28 cellular contexts compared by ENCODE assay signal in genomic region chr11:400241-400729, GRCh38. TPM values are rescaled to one million over a fixed set of nuclear protein-coding genes. Genes with fewer than 3 reads are reported as not detected.
"Had no signal": no experiment of that assay in that cellular context is flagged by ENCODE, and none has a peak within 500 bp of the region (broad histone marks: within the 10 kb centered on the region; RNA-seq: fewer than 3 reads in every experiment).

No MANE protein-coding gene starts in this region.

- H3K27me3 ChIP-seq: foreskin keratinocyte had no signal

- H3K4me1 Mint-ChIP-seq: endodermal cell had no signal

- H3K27ac Mint-ChIP-seq: endodermal cell; stimulated activated naive CD8-positive, alpha-beta T cell treated with anti-CD3 and anti-CD28 coated beads, Interleukin-15, Interleukin-2, amounts not matched to agents 100 ng/mL and 50 ng/mL, for 24 hours had no signal

- H3K4me3 ChIP-seq: dorsolateral prefrontal cortex, suprapubic skin, transverse colon, uterus had no signal

- H3K27ac ChIP-seq: brain microvascular endothelial cell, dorsolateral prefrontal cortex, epithelial cell of prostate, foreskin keratinocyte, suprapubic skin, transverse colon, uterus, VCaP had no signal

- H3K36me3 ChIP-seq: brain microvascular endothelial cell, transverse colon, uterus had no signal

- H3K27me3 Mint-ChIP-seq: stimulated activated naive CD8-positive, alpha-beta T cell treated with anti-CD3 and anti-CD28 coated beads, Interleukin-15, Interleukin-2, amounts not matched to agents 100 ng/mL and 50 ng/mL, for 24 hours had no signal

- FAIRE-seq: colon had no signal

- H3K9me3 Mint-ChIP-seq: stimulated activated naive CD8-positive, alpha-beta T cell treated with anti-CD3 and anti-CD28 coated beads, Interleukin-15, Interleukin-2, amounts not matched to agents 100 ng/mL and 50 ng/mL, for 24 hours had no signal

- H3K9me3 ChIP-seq: suprapubic skin, transverse colon, uterus had no signal

- DNase-seq: activated CD4-positive, alpha-beta T cell treated with anti-CD3 and anti-CD28 coated beads for 1 hour; activated CD8-positive, alpha-beta memory T cell treated with anti-CD3 and anti-CD28 coated beads for 24 hours; activated CD8-positive, alpha-beta memory T cell treated with anti-CD3 and anti-CD28 coated beads, Interleukin-2, amount 50 U/mL, for 48 hours; activated effector memory CD4-positive, alpha-beta T cell treated with anti-CD3 and anti-CD28 coated beads, Interleukin-2, amount 50 U/mL, for 16 hours; activated naive CD4-positive, alpha-beta T cell treated with anti-CD3 and anti-CD28 coated beads, Interleukin-2, amount 50 U/mL, for 16 hours; activated T-cell treated with anti-CD3 and anti-CD28 coated beads, Interleukin-2, amount 50 U/mL, for 48 hours; brain microvascular endothelial cell; central memory CD4-positive, alpha-beta T cell; dorsolateral prefrontal cortex; endodermal cell; foreskin keratinocyte; hippocampal formation; islet precursor cell; mammary epithelial cell; midbrain; retina; stimulated activated CD4-positive, alpha-beta T cell treated with anti-CD3 and anti-CD28 coated beads, Interleukin-2, amount 100 ng/mL, for 24 hours; T-helper 2 cell; transverse colon; uterus had no signal

- H3K4me1 ChIP-seq: foreskin keratinocyte had no signal

- ATAC-seq: foreskin keratinocyte, left lobe of liver had no signal

- H3K4me3 Mint-ChIP-seq: endodermal cell; stimulated activated naive CD8-positive, alpha-beta T cell treated with anti-CD3 and anti-CD28 coated beads, Interleukin-15, Interleukin-2, amounts not matched to agents 100 ng/mL and 50 ng/mL, for 24 hours had no signal

RNA-seq across cellular contexts. Expression of gene PKP3, which starts 6.3 kb away (rescaled TPM):
- polyA plus RNA-seq: neural cell had no signal

RNA-seq across cellular contexts. Expression of gene ANO9, which starts 41.5 kb away (rescaled TPM):
- total RNA-seq: fibroblast of lung had no signal
- polyA plus RNA-seq: fibroblast of lung, neural cell had no signal
